8 cellular contexts compared by ENCODE assay signal in the genomic region with DNA sequence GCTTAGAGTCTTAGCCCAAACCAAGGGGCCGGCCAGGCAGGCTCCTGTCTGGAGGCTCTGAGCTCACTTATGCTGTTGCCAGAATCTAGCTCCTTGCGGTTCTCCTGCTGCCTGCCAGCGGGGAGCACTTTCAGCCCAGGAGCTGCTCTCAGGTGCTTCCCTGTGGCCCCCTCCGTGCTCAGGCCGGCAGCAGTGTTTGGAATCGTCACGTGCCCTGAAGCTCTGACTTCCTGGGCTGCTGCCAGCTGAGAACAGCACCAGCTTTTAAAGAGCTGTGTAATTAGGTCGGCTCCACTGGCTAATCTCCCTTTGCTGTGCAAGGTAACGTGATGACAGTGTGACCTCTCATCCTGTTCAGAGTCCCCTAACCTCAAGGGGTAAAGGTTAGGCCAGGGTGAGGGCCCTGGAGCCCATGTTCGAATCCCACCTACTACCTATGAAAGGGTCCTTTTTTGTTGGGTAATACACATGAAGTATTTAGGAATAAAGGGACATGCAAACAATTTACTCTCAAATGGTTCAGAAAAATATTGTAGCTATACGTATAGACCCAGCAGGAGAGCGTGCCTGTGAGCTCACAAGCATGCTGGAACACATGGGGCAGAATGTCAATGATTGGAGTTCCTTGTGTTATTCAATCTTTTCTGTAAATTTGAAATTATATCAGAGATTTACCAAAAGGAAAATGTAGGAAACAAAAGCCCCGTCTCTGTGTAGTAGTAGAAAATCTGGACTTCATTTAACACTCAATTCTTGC.
DNase-seq lines count a peak whose midpoint lies in the region; ATAC-seq and TF ChIP-seq lines count a peak whose summit lies in the region.

No MANE protein-coding gene starts in this region.

- H3K4me3 ChIP-seq in adipocyte (ENCODE audit: low read length), result no peak overlapping the region

- in situ Hi-C loops in GM13976 (cut with MboI; ENCODE audit: low sequenced_read_pairs, unreplicated experiment), result no loop called here

- H3K36me3 ChIP-seq in adipocyte (ENCODE audit: control insufficient read depth, insufficient read depth, low read length, severe bottlenecking), result peaks cover 6% of the 10 kb centered on the region

- H3K9me3 ChIP-seq in adipocyte (ENCODE audit: control insufficient read depth, low read length), result no peaks in the 10 kb centered on the region

- peaks cover 5% of the 10 kb centered on the region for H3K4me1 ChIP-seq in adipocyte (ENCODE audit: control insufficient read depth, insufficient read depth, low read length)

- no peak for TF ChIP-seq CTCF in GM13976 (IDR thresholded peaks at IDR 0.05; ENCODE audit: borderline replicate concordance, control extremely low read depth, extremely low read depth, insufficient read depth, missing control alignments)

- no peaks in the 10 kb centered on the region for H3K27me3 ChIP-seq in adipocyte (replicated peaks; ENCODE audit: control insufficient read depth, insufficient read depth, low read length)

- no peak overlapping the region for H3K9ac ChIP-seq in adipocyte (ENCODE audit: low read length)

- ATAC-seq in HG02884 (IDR thresholded peaks at IDR 0.05; ENCODE audit: unreplicated experiment) (no peak), GM21447 (IDR thresholded peaks at IDR 0.05; ENCODE audit: unreplicated experiment) (no peak)

- DNase-seq in SIG-M5 treated with dmso at 0.1 percent for 504 hours (lab: John Stamatoyannopoulos, UW; ENCODE audit: unreplicated experiment) (peak; percentile 15), SIG-M5 (lab: John Stamatoyannopoulos, UW) (no peak), NCI-H2107 treated with DMSO at 0.1 percent for 48 hours (lab: John Stamatoyannopoulos, UW; ENCODE audit: unreplicated experiment) (peak; percentile 97), adipocyte (ENCODE audit: low read depth) (peak; percentile 46), kidney glomerular epithelial cell (lab: John Stamatoyannopoulos, UW) (peak; percentile 4), GM13976 (ENCODE audit: low spot score) (no peak)

Comparison
In these comparisons a context has a peak if more than half of its experiments do, and no peak if none do; other contexts are left out.
1. DNase-seq: peak in SIG-M5 treated with dmso at 0.1 percent for 504 hours (single experiment), NCI-H2107 treated with DMSO at 0.1 percent for 48 hours (single experiment), adipocyte (single experiment) and kidney glomerular epithelial cell (single experiment); none in SIG-M5 (single experiment) and GM13976 (single experiment).